8 cellular contexts compared by ENCODE assay signal in genomic region chr2:206800501-206801416, GRCh38. TPM values are rescaled to one million over a fixed set of nuclear protein-coding genes. Genes with fewer than 3 reads are reported as not detected.
DNase-seq lines count a peak whose midpoint lies in the region; ATAC-seq and TF ChIP-seq lines count a peak whose summit lies in the region.

No MANE protein-coding gene starts in this region.

- peak overlapping the region; percentile 9 for H3K4me3 Mint-ChIP-seq in neural crest cell

- TF ChIP-seq CTCF in fibroblast of pulmonary artery (IDR thresholded peaks at IDR 0.05; ENCODE audit: low read length, missing control alignments): peak; percentile 72
- peak; percentile 86 for TF ChIP-seq CTCF in neural crest cell (conservative IDR thresholded peaks at IDR 0.05)
- TF ChIP-seq CTCF in upper lobe of right lung (IDR thresholded peaks at IDR 0.05): peak; percentile 64

- no peak overlapping the region for H3K9ac ChIP-seq in HUES48 (ENCODE audit: low read depth, low read length)
- H3K9ac ChIP-seq in NT2/D1 (ENCODE audit: insufficient read length, low read depth): no peak overlapping the region

- no peaks in the 10 kb centered on the region for H3K9me3 Mint-ChIP-seq in neural crest cell

- H3K4me3 ChIP-seq in HUES48 (ENCODE audit: low read depth, low read length) (no peak overlapping the region), NT2/D1 (ENCODE audit: insufficient read length, low read depth) (no peak overlapping the region), fibroblast of pulmonary artery (replicated peaks; ENCODE audit: low read depth, low read length) (no peak overlapping the region), upper lobe of right lung (no peak overlapping the region)

- no peaks in the 10 kb centered on the region for H3K9me3 ChIP-seq in HUES48 (ENCODE audit: control insufficient read depth, insufficient read depth, low read length)
- no peaks in the 10 kb centered on the region for H3K9me3 ChIP-seq in NT2/D1 (ENCODE audit: insufficient read depth, low read length)
- H3K9me3 ChIP-seq in upper lobe of right lung: no peaks in the 10 kb centered on the region

- DNase-seq in CD1c-positive myeloid dendritic cell (ENCODE audit: extremely low spot score) (peak; percentile 64), NT2/D1 (ENCODE audit: low read depth, low spot score) (peak; percentile 78), fibroblast of pulmonary artery (ENCODE audit: low read depth) (peak; percentile 84), neural crest cell (ENCODE audit: low read depth, low spot score) (peak; percentile 59), upper lobe of right lung (peak; percentile 67)
- peak; percentile 57 to 62 for DNase-seq in activated T-cell treated with anti-CD3 and anti-CD28 coated beads, Interleukin-2, amount 50 U/mL, for 48 hours

- H3K4me1 Mint-ChIP-seq in neural crest cell: peaks cover 26% of the 10 kb centered on the region

- H3K27ac Mint-ChIP-seq in neural crest cell (ENCODE audit: unreplicated experiment): peak overlapping the region; percentile 16

- peak overlapping the region; percentile 71 for H3K27ac ChIP-seq in HUES48 (ENCODE audit: low read depth, low read length)
- no peak overlapping the region for H3K27ac ChIP-seq in upper lobe of right lung

- H3K36me3 ChIP-seq in HUES48 (ENCODE audit: control insufficient read depth, insufficient read depth, low read length) (peaks cover 15% of the 10 kb centered on the region), NT2/D1 (ENCODE audit: insufficient read depth, insufficient read length, low read length) (peaks cover 13% of the 10 kb centered on the region), upper lobe of right lung (no peaks in the 10 kb centered on the region)

- no peaks in the 10 kb centered on the region for H3K27me3 ChIP-seq in HUES48 (ENCODE audit: control insufficient read depth, insufficient read depth, low read length)
- no peaks in the 10 kb centered on the region for H3K27me3 ChIP-seq in NT2/D1 (ENCODE audit: insufficient read depth, insufficient read length)
- no peaks in the 10 kb centered on the region for H3K27me3 ChIP-seq in upper lobe of right lung

- intact Hi-C loops in upper lobe of right lung (cut with DNase I): no loop called here

- H3K36me3 Mint-ChIP-seq in neural crest cell (ENCODE audit: low read depth): peaks cover 3% of the 10 kb centered on the region

- ATAC-seq in GM19324 (IDR thresholded peaks at IDR 0.05; ENCODE audit: low FRiP score, unreplicated experiment) (peak; percentile 40), upper lobe of right lung (peak; percentile 87)

- H3K4me1 ChIP-seq in HUES48 (ENCODE audit: control insufficient read depth, insufficient read depth, low read length): peaks cover 48% of the 10 kb centered on the region
- H3K4me1 ChIP-seq in NT2/D1 (ENCODE audit: insufficient read depth, insufficient read length): peaks cover 9% of the 10 kb centered on the region
- peaks cover 17% of the 10 kb centered on the region for H3K4me1 ChIP-seq in upper lobe of right lung

- peaks cover 5% of the 10 kb centered on the region for H3K27me3 Mint-ChIP-seq in neural crest cell (ENCODE audit: low read depth)

RNA-seq across cellular contexts. Expression of gene FASTKD2, which starts 35.4 kb away (rescaled TPM):
- total RNA-seq in neural crest cell (26.3 and 27.5 TPM in 2 replicates), upper lobe of right lung (19.7 TPM)

RNA-seq across cellular contexts. Expression of gene MDH1B, which starts 35.6 kb away (rescaled TPM):
- total RNA-seq in neural crest cell (2.0 and 4.6 TPM in 2 replicates), upper lobe of right lung (0.26 TPM)
